In genomic region chr10:132149917-132150316, GRCh38 we compare ENCODE assay signal across 18 cellular contexts. TPM values are rescaled to one million over a fixed set of nuclear protein-coding genes. Genes with fewer than 3 reads are reported as not detected.
"Had no signal": no experiment of that assay in that cellular context is flagged by ENCODE, and none has a peak within 500 bp of the region (broad histone marks: within the 10 kb centered on the region; RNA-seq: fewer than 3 reads in every experiment).

No MANE protein-coding gene starts in this region.

- H3K27me3 ChIP-seq: cardiac muscle cell, esophagus squamous epithelium, neural progenitor cell, right lobe of liver, SJCRH30, stomach had no signal

- ATAC-seq: effector memory CD8-positive, alpha-beta T cell; right lobe of liver; stimulated activated effector memory CD8-positive, alpha-beta T cell treated with anti-CD3 and anti-CD28 coated beads, Interleukin-12 subunit alpha, Interleukin-12 subunit beta, amount 100 ng/mL, for 72 hours had no signal

- H3K36me3 ChIP-seq: cardiac muscle cell, esophagus squamous epithelium, neural progenitor cell, right lobe of liver, SJCRH30 had no signal

- DNase-seq: activated CD4-positive, alpha-beta T cell treated with anti-CD3 and anti-CD28 coated beads for 4 hours; activated CD8-positive, alpha-beta T cell treated with anti-CD3 and anti-CD28 coated beads for 36 hours; activated gamma-delta T cell; activated T-cell treated with anti-CD3 and anti-CD28 coated beads, Interleukin-2, amount 50 U/mL, for 48 hours; effector memory CD8-positive, alpha-beta T cell; esophagus squamous epithelium; mammary epithelial cell; midbrain; SJCRH30; small intestine; stimulated activated CD4-positive, alpha-beta T cell treated with anti-CD3 and anti-CD28 coated beads, Interleukin-15, amount 100 ng/mL, for 24 hours; stimulated activated CD4-positive, alpha-beta T cell treated with anti-CD3 and anti-CD28 coated beads, Interleukin-4, amount 100 ng/mL, for 24 hours; stomach; T1000 had no signal

- H3K4me3 ChIP-seq: cardiac muscle cell, esophagus squamous epithelium, neural progenitor cell, right lobe of liver, SJCRH30, stomach had no signal

- H3K4me1 ChIP-seq: esophagus squamous epithelium, neural progenitor cell, right lobe of liver, SJCRH30, stomach had no signal

- H3K9me3 ChIP-seq: esophagus squamous epithelium, right lobe of liver, SJCRH30, stomach had no signal

- H3K27ac ChIP-seq: cardiac muscle cell, esophagus squamous epithelium, neural progenitor cell, right lobe of liver, SJCRH30, stomach had no signal

RNA-seq across cellular contexts. Expression of gene DPYSL4, which starts 36.8 kb away (rescaled TPM):
- total RNA-seq: SJCRH30 had no signal
